11 cellular contexts compared by ENCODE assay signal in genomic region chr13:65026505-65026904, GRCh38.
"Had no signal": no experiment of that assay in that cellular context is flagged by ENCODE, and none has a peak within 500 bp of the region (broad histone marks: within the 10 kb centered on the region; RNA-seq: fewer than 3 reads in every experiment).

No MANE protein-coding gene starts in this region.

- DNase-seq: GM23248, GOT3, H7, H9, HCEC 1CT, HFFc6 had no signal

- H3K36me3 ChIP-seq: HAP-1 had no signal

- H3K4me3 ChIP-seq: GM23248, GM23338, HAP-1 had no signal

- ATAC-seq: GM23338, HCT116 had no signal

- H3K4me2 ChIP-seq: GM23338 had no signal

- H3K9ac ChIP-seq: GM23248 had no signal

- H3K4me3 Mint-ChIP-seq: GM23338, H9, HFFc6 had no signal

- H3K27ac ChIP-seq: GM23248 had no signal

- H2AFZ ChIP-seq: GM23248, GM23338 had no signal

- H3K27ac Mint-ChIP-seq: GM23338, H9, HFFc6 had no signal

- H3K9me3 ChIP-seq: HAP-1 had no signal

- FAIRE-seq: H1, H54 had no signal
